In the genomic region with DNA sequence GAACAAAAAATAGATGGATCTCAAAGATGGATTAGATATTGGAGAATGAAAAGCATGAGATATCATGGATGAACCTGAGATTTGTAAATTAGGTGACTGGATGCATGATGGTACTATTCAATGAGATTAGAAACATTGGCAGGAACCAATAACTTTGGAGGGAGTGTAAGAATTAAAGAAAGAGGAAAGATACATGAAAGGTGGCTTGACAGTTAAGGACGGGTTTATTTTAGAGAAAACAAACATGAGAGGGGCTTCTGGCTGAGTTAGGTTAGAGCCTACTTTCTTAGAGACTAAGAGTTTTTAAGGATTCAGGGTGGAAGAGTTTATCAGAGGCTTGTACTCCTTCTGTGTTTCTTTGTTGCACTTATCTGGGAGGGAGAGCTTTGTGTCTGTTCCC, we compare ENCODE assay signal across 1 cellular context.
TF ChIP-seq lines count a peak whose summit lies in the region.

No MANE protein-coding gene starts in this region.

TF ChIP-seq in K562, 482 proteins besides CTCF, POLR2A, EP300 and RAD21 (continued from another document):
- TF ChIP-seq CLOCK (CRISPR knock-in tag; IDR thresholded peaks at IDR 0.05; ENCODE audit: borderline replicate concordance) (no peak), COPS2 (conservative IDR thresholded peaks at IDR 0.05) (no peak), NFYB (IDR thresholded peaks at IDR 0.05; ENCODE audit: extremely low read depth, insufficient read length) (no peak), ZNF444 (CRISPR knock-in tag; IDR thresholded peaks at IDR 0.05) (no peak), JUN (IDR thresholded peaks at IDR 0.05; ENCODE audit: borderline replicate concordance, low read depth, low read length) (0 out of 2 replicates have a peak, but pooled peaks have one; percentile 31), JUN (CRISPR knock-in tag; IDR thresholded peaks at IDR 0.05; ENCODE audit: borderline replicate concordance) (no peak), TRIM28 (IDR thresholded peaks at IDR 0.05) (peak; percentile 66; the same call in 1 of the 2 replicates), ETV5 (CRISPR knock-in tag; IDR thresholded peaks at IDR 0.05; ENCODE audit: low read depth) (no peak), ARHGAP35 (IDR thresholded peaks at IDR 0.05; ENCODE audit: partially characterized antibody) (no peak), ZEB2 (IDR thresholded peaks at IDR 0.05) (0 out of 2 replicates have a peak, but pooled peaks have one; percentile 32), TCFL5 (CRISPR knock-in tag; conservative IDR thresholded peaks at IDR 0.05) (no peak), KLF6 (CRISPR knock-in tag; IDR thresholded peaks at IDR 0.05; ENCODE audit: borderline replicate concordance) (no peak), GATAD2B (IDR thresholded peaks at IDR 0.05; ENCODE audit: borderline replicate concordance) (no peak), BDP1 (IDR thresholded peaks at IDR 0.05; ENCODE audit: insufficient read depth, insufficient read length) (no peak), ZNF280B (CRISPR knock-in tag; IDR thresholded peaks at IDR 0.05) (peak; percentile 62; the same call in 1 of the 2 replicates), CBX3 (IDR thresholded peaks at IDR 0.05; ENCODE audit: borderline replicate concordance in 1 of 2, low read length in 2 of 2) (peak in 1 of 2 experiments; percentile 37; a peak in 1 of 3 replicates)
- TF ChIP-seq, protein P1, sequence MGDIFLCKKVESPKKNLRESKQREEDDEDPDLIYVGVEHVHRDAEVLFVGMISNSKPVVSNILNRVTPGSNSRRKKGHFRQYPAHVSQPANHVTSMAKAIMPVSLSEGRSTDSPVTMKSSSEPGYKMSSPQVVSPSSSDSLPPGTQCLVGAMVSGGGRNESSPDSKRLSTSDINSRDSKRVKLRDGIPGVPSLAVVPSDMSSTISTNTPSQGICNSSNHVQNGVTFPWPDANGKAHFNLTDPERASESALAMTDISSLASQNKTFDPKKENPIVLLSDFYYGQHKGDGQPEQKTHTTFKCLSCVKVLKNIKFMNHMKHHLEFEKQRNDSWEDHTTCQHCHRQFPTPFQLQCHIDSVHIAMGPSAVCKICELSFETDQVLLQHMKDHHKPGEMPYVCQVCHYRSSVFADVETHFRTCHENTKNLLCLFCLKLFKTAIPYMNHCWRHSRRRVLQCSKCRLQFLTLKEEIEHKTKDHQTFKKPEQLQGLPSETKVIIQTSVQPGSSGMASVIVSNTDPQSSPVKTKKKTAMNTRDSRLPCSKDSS (IDR thresholded peaks at IDR 0.05; ENCODE audit: low read depth, partially characterized antibody), result peak; percentile 48
